Comparison of ENCODE assay signal across 1 cellular context in the genomic region with DNA sequence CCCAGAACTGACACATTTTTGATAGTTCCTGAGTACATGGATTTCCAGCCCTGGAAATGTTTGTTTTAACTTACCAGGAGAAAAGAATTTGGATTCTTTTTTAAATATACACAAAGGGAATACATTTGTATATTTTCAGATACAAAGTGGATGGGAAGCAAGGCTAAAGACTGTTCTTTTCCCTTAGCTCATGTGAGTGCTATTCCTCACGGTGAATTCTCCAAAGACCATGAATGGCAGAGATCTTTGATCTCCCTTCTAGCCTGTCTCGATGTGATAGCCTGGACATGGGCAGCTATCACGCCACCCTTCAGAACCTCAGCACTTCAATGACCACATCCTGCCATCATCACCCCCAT.
TF ChIP-seq lines count a peak whose summit lies in the region.

No MANE protein-coding gene starts in this region.

TF ChIP-seq in IMR-90, 13 proteins besides CTCF, POLR2A, EP300 and RAD21:
- TF ChIP-seq CHD1 (IDR thresholded peaks at IDR 0.05; ENCODE audit: low read depth, low read length) (no peak), CEBPB (IDR thresholded peaks at IDR 0.05; ENCODE audit: low read depth, low read length) (no peak), NFE2L2 (IDR thresholded peaks at IDR 0.05; ENCODE audit: low read depth, low read length) (no peak), SMC3 (IDR thresholded peaks at IDR 0.05; ENCODE audit: low read depth, low read length) (no peak), RFX5 (IDR thresholded peaks at IDR 0.05; ENCODE audit: low read depth, low read length) (no peak), FOS (IDR thresholded peaks at IDR 0.05; ENCODE audit: low read depth, low read length) (no peak), BHLHE40 (IDR thresholded peaks at IDR 0.05; ENCODE audit: low read depth, low read length) (no peak), MAZ (IDR thresholded peaks at IDR 0.05; ENCODE audit: borderline replicate concordance, low read depth, low read length) (no peak), MXI1 (IDR thresholded peaks at IDR 0.05; ENCODE audit: borderline replicate concordance, low read depth, low read length) (no peak), MAFK (IDR thresholded peaks at IDR 0.05; ENCODE audit: low read depth, low read length) (no peak)
- TF ChIP-seq, protein P1, sequence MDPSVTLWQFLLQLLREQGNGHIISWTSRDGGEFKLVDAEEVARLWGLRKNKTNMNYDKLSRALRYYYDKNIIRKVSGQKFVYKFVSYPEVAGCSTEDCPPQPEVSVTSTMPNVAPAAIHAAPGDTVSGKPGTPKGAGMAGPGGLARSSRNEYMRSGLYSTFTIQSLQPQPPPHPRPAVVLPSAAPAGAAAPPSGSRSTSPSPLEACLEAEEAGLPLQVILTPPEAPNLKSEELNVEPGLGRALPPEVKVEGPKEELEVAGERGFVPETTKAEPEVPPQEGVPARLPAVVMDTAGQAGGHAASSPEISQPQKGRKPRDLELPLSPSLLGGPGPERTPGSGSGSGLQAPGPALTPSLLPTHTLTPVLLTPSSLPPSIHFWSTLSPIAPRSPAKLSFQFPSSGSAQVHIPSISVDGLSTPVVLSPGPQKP (IDR thresholded peaks at IDR 0.05; ENCODE audit: borderline replicate concordance, low read depth, low read length) = no peak
- TF ChIP-seq, protein P2, sequence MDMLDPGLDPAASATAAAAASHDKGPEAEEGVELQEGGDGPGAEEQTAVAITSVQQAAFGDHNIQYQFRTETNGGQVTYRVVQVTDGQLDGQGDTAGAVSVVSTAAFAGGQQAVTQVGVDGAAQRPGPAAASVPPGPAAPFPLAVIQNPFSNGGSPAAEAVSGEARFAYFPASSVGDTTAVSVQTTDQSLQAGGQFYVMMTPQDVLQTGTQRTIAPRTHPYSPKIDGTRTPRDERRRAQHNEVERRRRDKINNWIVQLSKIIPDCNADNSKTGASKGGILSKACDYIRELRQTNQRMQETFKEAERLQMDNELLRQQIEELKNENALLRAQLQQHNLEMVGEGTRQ (IDR thresholded peaks at IDR 0.05; ENCODE audit: low read depth, low read length) = no peak
